Comparison of ENCODE assay signal across 16 cellular contexts in the genomic region with DNA sequence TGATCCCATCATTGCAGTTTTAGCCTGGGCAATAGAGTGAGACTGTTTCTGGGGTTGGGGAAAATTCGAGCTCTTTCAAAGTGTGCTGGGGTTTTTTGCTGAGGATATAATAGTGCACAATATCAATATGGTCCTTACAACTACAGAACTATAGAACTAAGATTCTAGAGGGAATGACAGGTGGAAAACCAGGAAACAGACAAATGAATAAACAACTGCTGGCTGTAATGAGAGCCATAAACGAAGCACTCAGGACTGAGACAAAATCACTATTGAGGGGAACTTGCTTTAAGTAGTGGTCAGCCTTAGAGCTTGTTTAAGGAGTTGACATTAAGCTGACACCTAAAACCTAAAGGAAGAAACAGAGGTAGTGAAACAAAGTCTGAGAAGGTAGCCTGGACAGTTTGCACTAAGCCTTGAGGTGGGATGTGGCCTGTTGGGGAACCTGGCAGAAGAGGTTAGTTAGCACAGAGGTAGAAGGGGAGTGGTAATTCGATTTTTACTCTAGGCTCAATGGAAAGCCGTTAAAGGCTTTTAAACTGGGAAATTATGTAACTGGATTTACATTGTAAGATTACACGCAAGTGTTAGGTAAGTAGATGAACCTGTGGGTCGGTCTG. TPM values are rescaled to one million over a fixed set of nuclear protein-coding genes. Genes with fewer than 3 reads are reported as not detected.
A peak's percentile ranks its signal among the peaks of the same experiment; 100 is the strongest.
DNase-seq lines count a peak whose midpoint lies in the region; ATAC-seq and TF ChIP-seq lines count a peak whose summit lies in the region.
"Had no signal": no experiment of that assay in that cellular context is flagged by ENCODE, and none has a peak within 500 bp of the region (broad histone marks: within the 10 kb centered on the region; RNA-seq: fewer than 3 reads in every experiment).

No MANE protein-coding gene starts in this region.

- H3K36me3 ChIP-seq in BLaER1 = peaks cover 4% of the 10 kb centered on the region; the same call in 1 of the 2 replicates
- H3K36me3 ChIP-seq in adrenal gland (replicated peaks in 1 of 2) = no peaks in the 10 kb centered on the region
- no peaks in the 10 kb centered on the region for H3K36me3 ChIP-seq in left lung
- H3K36me3 ChIP-seq: BE2C, uterus had no signal

- ATAC-seq in naive B cell (ENCODE audit: low read depth in 2 of 2) (no peak), left lung (no peak)

- H3K27ac ChIP-seq in BLaER1 (no peak overlapping the region), adrenal gland (no peak overlapping the region), left lung (peak overlapping the region in 1 of 2 donors; percentile 50)
- H3K27ac ChIP-seq: uterus had no signal

- H3K4me2 ChIP-seq in BLaER1 = peak overlapping the region; percentile 63

- peaks cover 15% of the 10 kb centered on the region for H3K36me3 Mint-ChIP-seq in activated naive CD8-positive, alpha-beta T cell treated with anti-CD3 and anti-CD28 coated beads for 36 hours
- H3K36me3 Mint-ChIP-seq in naive B cell = peaks cover 0 to 6% of the 10 kb centered on the region in 2 donors

- intact Hi-C loops in adrenal gland (cut with DNase I) = no loop called here
- intact Hi-C loops in left lung (cut with DNase I) = no loop called here

- TF ChIP-seq CTCF in adrenal gland (IDR thresholded peaks at IDR 0.05) (no peak), left lung (IDR thresholded peaks at IDR 0.05) (no peak)

- H3K9me3 ChIP-seq in BLaER1 (no peaks in the 10 kb centered on the region), adrenal gland (replicated peaks in 1 of 3) (no peaks in the 10 kb centered on the region), left lung (no peaks in the 10 kb centered on the region)
- H3K9me3 ChIP-seq: BE2C, uterus had no signal

- H3K4me1 ChIP-seq in BLaER1 = peaks cover 35% of the 10 kb centered on the region
- H3K4me1 ChIP-seq in adrenal gland (replicated peaks in 1 of 2) = no peaks in the 10 kb centered on the region
- H3K4me1 ChIP-seq in left lung = peaks cover 6 to 14% of the 10 kb centered on the region in 2 donors
- H3K4me1 ChIP-seq: uterus had no signal

- TF ChIP-seq POLR2A in adrenal gland (IDR thresholded peaks at IDR 0.05) = no peak

- H3K27me3 ChIP-seq in BLaER1 (no peaks in the 10 kb centered on the region), adrenal gland (no peaks in the 10 kb centered on the region), left lung (no peaks in the 10 kb centered on the region)
- H3K27me3 ChIP-seq: BE2C, uterus had no signal

- H4K20me1 ChIP-seq in BLaER1 = 0 out of 2 replicates have a peak, but pooled peaks cover 7% of the 10 kb centered on the region

- H3K4me3 ChIP-seq in BLaER1 (no peak overlapping the region), adrenal gland (no peak overlapping the region), left lung (no peak overlapping the region)
- H3K4me3 ChIP-seq: uterus had no signal

- H3K27me3 Mint-ChIP-seq in activated naive CD8-positive, alpha-beta T cell treated with anti-CD3 and anti-CD28 coated beads for 36 hours = no peaks in the 10 kb centered on the region
- no peaks in the 10 kb centered on the region for H3K27me3 Mint-ChIP-seq in naive B cell

- H3K9ac ChIP-seq in BLaER1 = no peak overlapping the region

- H3K9me3 Mint-ChIP-seq in activated naive CD8-positive, alpha-beta T cell treated with anti-CD3 and anti-CD28 coated beads for 36 hours = no peaks in the 10 kb centered on the region
- no peaks in the 10 kb centered on the region for H3K9me3 Mint-ChIP-seq in naive B cell
- H3K9me3 Mint-ChIP-seq: T-helper 1 cell treated with Interleukin-12 subunit alpha and Interleukin-12 subunit beta and Interleukin-4 antibody, amounts not matched to agents 30 μg/mL and 1 μg/mL, for 36 hours had no signal

- no peak overlapping the region for H3K4me3 Mint-ChIP-seq in activated naive CD8-positive, alpha-beta T cell treated with anti-CD3 and anti-CD28 coated beads for 36 hours
- peak overlapping the region in 1 of 8 donors; percentile 25 for H3K4me3 Mint-ChIP-seq in naive B cell
- H3K4me3 Mint-ChIP-seq: T-helper 1 cell treated with Interleukin-12 subunit alpha and Interleukin-12 subunit beta and Interleukin-4 antibody, amounts not matched to agents 30 μg/mL and 1 μg/mL, for 36 hours had no signal

- DNase-seq in DMS53 (lab: John Stamatoyannopoulos, UW) (peak; percentile 37), naive B cell (no peak), NCI-H1436 treated with DMSO at 0.1 percent for 48 hours (lab: John Stamatoyannopoulos, UW) (no peak), adrenal gland (no peak), left lung (no peak)
- DNase-seq in activated naive CD8-positive, alpha-beta T cell treated with anti-CD3 and anti-CD28 coated beads for 36 hours = no peak
- DNase-seq: activated CD8-positive, alpha-beta memory T cell treated with anti-CD3 and anti-CD28 coated beads for 24 hours; amniotic stem cell; BE2C; NCI-H1694 treated with DMSO at 0.1 percent for 48 hours; NCI-H446 treated with DMSO at 0.1 percent for 48 hours; SHP77 treated with DMSO at 0.1 percent for 48 hours; stimulated activated CD4-positive, alpha-beta T cell treated with anti-CD3 and anti-CD28 coated beads, Interleukin-2, amount 100 ng/mL, for 48 hours; uterus had no signal

- WGBS in adrenal gland, 4 donors = 87 to 94% (median 89%) methylated on average over 6 of the region's 6 CpGs

- peak overlapping the region; percentile 3 for H3K27ac Mint-ChIP-seq in activated naive CD8-positive, alpha-beta T cell treated with anti-CD3 and anti-CD28 coated beads for 36 hours
- peak overlapping the region; percentile 17 to 86 (median 67) for H3K27ac Mint-ChIP-seq in naive B cell
- H3K27ac Mint-ChIP-seq: T-helper 1 cell treated with Interleukin-12 subunit alpha and Interleukin-12 subunit beta and Interleukin-4 antibody, amounts not matched to agents 30 μg/mL and 1 μg/mL, for 36 hours had no signal

- peaks cover 27% of the 10 kb centered on the region for H3K4me1 Mint-ChIP-seq in activated naive CD8-positive, alpha-beta T cell treated with anti-CD3 and anti-CD28 coated beads for 36 hours
- H3K4me1 Mint-ChIP-seq in naive B cell = peaks cover 13 to 25% (median 23%) of the 10 kb centered on the region in 3 donors

RNA-seq across cellular contexts. Expression of gene LCLAT1, which starts 33.8 kb away (rescaled TPM):
- 10 to 100 TPM; 26.6 to 31.5 TPM for total RNA-seq in activated naive CD8-positive, alpha-beta T cell treated with anti-CD3 and anti-CD28 coated beads for 36 hours
- 10 to 100 TPM; 13.1 to 29.4 (median 19.4) TPM for polyA plus RNA-seq in naive B cell (ENCODE audit: low read depth in 6 of 6)
- 10 to 100 TPM; 11.7 to 23.0 (median 19.7) TPM for total RNA-seq in adrenal gland
- polyA plus RNA-seq in adrenal gland = 10 to 100 TPM in 1 of 3 donors, 1 to 10 TPM in 2; 1.9 to 10.7 (median 2.4) TPM
- 10 to 100 TPM; 16.1 to 24.9 TPM for total RNA-seq in left lung
